In genomic region chr21:45465105-45465504, GRCh38 we compare ENCODE assay signal across 19 cellular contexts.
DNase-seq lines count a peak whose midpoint lies in the region; ATAC-seq and TF ChIP-seq lines count a peak whose summit lies in the region.
"Had no signal": no experiment of that assay in that cellular context is flagged by ENCODE, and none has a peak within 500 bp of the region (broad histone marks: within the 10 kb centered on the region; RNA-seq: fewer than 3 reads in every experiment).

No MANE protein-coding gene starts in this region.

- no peaks in the 10 kb centered on the region for H3F3A ChIP-seq in MM.1S (ENCODE audit: insufficient read depth, low read length)

- H4K20me1 ChIP-seq in MM.1S (ENCODE audit: insufficient read depth, low read length) (no peaks in the 10 kb centered on the region), osteoblast (ENCODE audit: insufficient read depth, low read length) (no peaks in the 10 kb centered on the region)

- H3K9me3 ChIP-seq in MM.1S (replicated peaks; ENCODE audit: insufficient read depth, low read length) (no peaks in the 10 kb centered on the region), osteoblast (ENCODE audit: low read depth, low read length) (no peaks in the 10 kb centered on the region)

- H3K36me3 Mint-ChIP-seq in chondrocyte (ENCODE audit: low read depth), result peaks cover 24% of the 10 kb centered on the region

- H3K27me3 Mint-ChIP-seq in chondrocyte (ENCODE audit: low read depth), result no peaks in the 10 kb centered on the region

- DNase-seq in COLO668 (lab: John Stamatoyannopoulos, UW; ENCODE audit: unreplicated experiment) (peak; percentile 59), MM.1S (peak; percentile 22), chondrocyte (ENCODE audit: low spot score) (peak; percentile 73), osteoblast (ENCODE audit: insufficient read length, low spot score, missing footprints) (peak; percentile 13), MV-4-11 (lab: John Stamatoyannopoulos, UW) (no peak), SHP77 (lab: John Stamatoyannopoulos, UW) (no peak)
- DNase-seq: COR-L47; dermis blood vessel endothelial cell; foreskin fibroblast; kidney glomerular epithelial cell; NCI-H146; NCI-H226; NK-92 treated with Interleukin-12 subunit alpha and Interleukin-12 subunit beta, amount 100 ng/mL, for 24 hours had no signal

- H3K4me2 ChIP-seq in MM.1S (ENCODE audit: low read depth, low read length) (no peak overlapping the region), osteoblast (ENCODE audit: insufficient read depth, low read length) (no peak overlapping the region)

- H3K27ac Mint-ChIP-seq in chondrocyte (ENCODE audit: unreplicated experiment), result no peak overlapping the region
- H3K27ac Mint-ChIP-seq: activated T-helper 17 cell treated with anti-CD3 and anti-CD28 coated beads, Interleukin-2, amount 50 U/mL, for 72 hours had no signal

- H3K9ac ChIP-seq in MM.1S (ENCODE audit: low read length), result no peak overlapping the region

- ATAC-seq in GM21723 (IDR thresholded peaks at IDR 0.05; ENCODE audit: unreplicated experiment) (no peak), GM21526 (IDR thresholded peaks at IDR 0.05; ENCODE audit: low FRiP score, unreplicated experiment) (no peak)
- ATAC-seq: activated T-helper 17 cell treated with anti-CD3 and anti-CD28 coated beads, Interleukin-2, amount 50 U/mL, for 72 hours had no signal

- H3K9me3 Mint-ChIP-seq in chondrocyte (ENCODE audit: low read depth), result peaks cover 16% of the 10 kb centered on the region

- H3K36me3 ChIP-seq in MM.1S (replicated peaks; ENCODE audit: insufficient read depth, low read length), result no peaks in the 10 kb centered on the region
- no peaks in the 10 kb centered on the region for H3K36me3 ChIP-seq in osteoblast (ENCODE audit: insufficient read depth, low read length)

- peaks cover 27% of the 10 kb centered on the region for H3K4me1 Mint-ChIP-seq in chondrocyte (ENCODE audit: low read depth)
- H3K4me1 Mint-ChIP-seq: activated T-helper 17 cell treated with anti-CD3 and anti-CD28 coated beads, Interleukin-2, amount 50 U/mL, for 72 hours had no signal

- H3K9me2 ChIP-seq in MM.1S (replicated peaks; ENCODE audit: insufficient read depth, low read length), result no peaks in the 10 kb centered on the region

- H3K27ac ChIP-seq in MM.1S (ENCODE audit: low read length), result no peak overlapping the region
- H3K27ac ChIP-seq in osteoblast (ENCODE audit: low read depth, low read length), result no peak overlapping the region
- H3K27ac ChIP-seq: epithelial cell of prostate, RWPE1 had no signal

- no peak overlapping the region for H2AFZ ChIP-seq in MM.1S (ENCODE audit: low read length)
- no peak overlapping the region for H2AFZ ChIP-seq in osteoblast (ENCODE audit: low read length)

- H3K4me1 ChIP-seq in MM.1S (ENCODE audit: low read length) (no peaks in the 10 kb centered on the region), osteoblast (ENCODE audit: insufficient read depth, low read length) (peaks cover 19% of the 10 kb centered on the region)

- H3K27me3 ChIP-seq in MM.1S (replicated peaks; ENCODE audit: insufficient read depth, low read length) (peaks cover 100% of the 10 kb centered on the region), osteoblast (ENCODE audit: insufficient read depth, low read length) (peaks cover 4% of the 10 kb centered on the region)

- H3K4me3 Mint-ChIP-seq in chondrocyte (ENCODE audit: unreplicated experiment), result no peak overlapping the region
- H3K4me3 Mint-ChIP-seq: activated T-helper 17 cell treated with anti-CD3 and anti-CD28 coated beads, Interleukin-2, amount 50 U/mL, for 72 hours; neural crest cell had no signal

- H3K4me3 ChIP-seq in MM.1S (ENCODE audit: low read length), result no peak overlapping the region
- H3K4me3 ChIP-seq in osteoblast (ENCODE audit: insufficient read depth, low read length), result no peak overlapping the region

- H3K79me2 ChIP-seq in MM.1S (ENCODE audit: low read length), result no peaks in the 10 kb centered on the region
- H3K79me2 ChIP-seq in osteoblast (ENCODE audit: insufficient read depth, low read length), result no peaks in the 10 kb centered on the region

- TF ChIP-seq CTCF in MM.1S (IDR thresholded peaks at IDR 0.05; ENCODE audit: low read length), result no peak
- TF ChIP-seq CTCF in chondrocyte (IDR thresholded peaks at IDR 0.05), result no peak
- TF ChIP-seq CTCF in osteoblast (IDR thresholded peaks at IDR 0.05; ENCODE audit: extremely low read depth, low read depth, low read length), result no peak

Comparison
In these comparisons a context has a peak if more than half of its experiments do, and no peak if none do; other contexts are left out.
1. DNase-seq: peak in COLO668 (single experiment), MM.1S (single experiment), chondrocyte (single experiment) and osteoblast (single experiment); none in MV-4-11 (single experiment) and SHP77 (0 of 2).